9 cellular contexts compared by ENCODE assay signal in genomic region chr11:117796456-117797428, GRCh38. TPM values are rescaled to one million over a fixed set of nuclear protein-coding genes. Genes with fewer than 3 reads are reported as not detected.
DNase-seq lines count a peak whose midpoint lies in the region; ATAC-seq and TF ChIP-seq lines count a peak whose summit lies in the region.
"Had no signal": no experiment of that assay in that cellular context is flagged by ENCODE, and none has a peak within 500 bp of the region (broad histone marks: within the 10 kb centered on the region; RNA-seq: fewer than 3 reads in every experiment).

TSS of gene DSCAML1 (minus strand) at chr11:117797216. CDS start at chr11:117797079, 137 bp downstream.

- H3K27ac ChIP-seq in HEK293 (ENCODE audit: extremely low read depth, low read depth, low read length) (no peak within 1 kb of the TSS), trophoblast cell (ENCODE audit: low read depth, low read length) (no peak within 1 kb of the TSS)
- H3K27ac ChIP-seq: epithelial cell of prostate had no signal

- no peaks in the 10 kb centered on the region for H3K9me3 ChIP-seq in HEK293 (ENCODE audit: control insufficient read depth, insufficient read depth, low read depth, low read length)
- no peaks in the 10 kb centered on the region for H3K9me3 ChIP-seq in trophoblast cell (ENCODE audit: insufficient read depth, low read depth, low read length)

- no peak within 1 kb of the TSS for H3K14ac ChIP-seq in trophoblast cell (ENCODE audit: low read length)

- peaks cover 4% of the 10 kb centered on the region for H3K4me1 Mint-ChIP-seq in activated CD8-positive, alpha-beta T cell treated with anti-CD3 and anti-CD28 coated beads, Interleukin-2, amount 10 ng/mL, durations not matched to agents 7 days and 5 days (ENCODE audit: low read depth)
- H3K4me1 Mint-ChIP-seq in glutamatergic neuron (ENCODE audit: low read depth, unreplicated experiment), result peaks cover 20% of the 10 kb centered on the region

- H3K4me3 Mint-ChIP-seq in activated CD8-positive, alpha-beta T cell treated with anti-CD3 and anti-CD28 coated beads, Interleukin-2, amount 10 ng/mL, durations not matched to agents 7 days and 5 days, result no peak within 1 kb of the TSS
- H3K4me3 Mint-ChIP-seq in glutamatergic neuron (ENCODE audit: unreplicated experiment), result peak within 1 kb of the TSS; percentile 80

- no peaks in the 10 kb centered on the region for H3K36me3 Mint-ChIP-seq in activated CD8-positive, alpha-beta T cell treated with anti-CD3 and anti-CD28 coated beads, Interleukin-2, amount 10 ng/mL, durations not matched to agents 7 days and 5 days (ENCODE audit: low read depth)
- no peaks in the 10 kb centered on the region for H3K36me3 Mint-ChIP-seq in glutamatergic neuron (ENCODE audit: unreplicated experiment)

- TF ChIP-seq CTCF in HEK293 (tag by site-specific recombination; IDR thresholded peaks at IDR 0.05) (no peak), glutamatergic neuron (IDR thresholded peaks at IDR 0.05; ENCODE audit: partially characterized antibody, unreplicated experiment) (no peak)

- peaks cover 61% of the 10 kb centered on the region for H3K27me3 Mint-ChIP-seq in activated CD8-positive, alpha-beta T cell treated with anti-CD3 and anti-CD28 coated beads, Interleukin-2, amount 10 ng/mL, durations not matched to agents 7 days and 5 days (ENCODE audit: low read depth)
- peaks cover 25% of the 10 kb centered on the region for H3K27me3 Mint-ChIP-seq in glutamatergic neuron (ENCODE audit: unreplicated experiment)

- peak; percentile 43 for DNase-seq in activated CD8-positive, alpha-beta T cell treated with anti-CD3 and anti-CD28 coated beads, Interleukin-2, amount 10 ng/mL, durations not matched to agents 7 days and 5 days
- DNase-seq in glutamatergic neuron (peak; percentile 65), trophoblast cell (no peak), HEK293T (ENCODE audit: extremely low spot score) (no peak), dermis blood vessel endothelial cell (no peak), GF-D8 (lab: John Stamatoyannopoulos, UW) (no peak)

- no peak within 1 kb of the TSS for H3K23ac ChIP-seq in trophoblast cell (ENCODE audit: low read length)

- H4K8ac ChIP-seq in trophoblast cell (ENCODE audit: low read depth, low read length), result no peak within 1 kb of the TSS

- peak; percentile 91 for ATAC-seq in activated CD8-positive, alpha-beta T cell treated with anti-CD3 and anti-CD28 coated beads, Interleukin-2, amount 10 ng/mL, durations not matched to agents 7 days and 5 days
- ATAC-seq in HG02938 (IDR thresholded peaks at IDR 0.05; ENCODE audit: unreplicated experiment), result no peak

- H3K4me1 ChIP-seq in HEK293 (ENCODE audit: control insufficient read depth, insufficient read depth, low read length) (no peaks in the 10 kb centered on the region), trophoblast cell (ENCODE audit: control insufficient read depth in 1 of 2, insufficient read depth in 2 of 2, low read length in 2 of 2) (peaks cover 9 to 16% of the 10 kb centered on the region in 2 experiments)

- H3K18ac ChIP-seq in trophoblast cell (ENCODE audit: low read length), result no peak within 1 kb of the TSS

- H3K36me3 ChIP-seq in HEK293 (ENCODE audit: control insufficient read depth in 2 of 2, insufficient read depth in 1 of 2, low read length in 2 of 2) (no peaks in the 10 kb centered on the region), trophoblast cell (ENCODE audit: control insufficient read depth in 1 of 2, insufficient read depth in 2 of 2, low read length in 2 of 2) (no peaks in the 10 kb centered on the region)

- H4K91ac ChIP-seq in trophoblast cell (ENCODE audit: low read depth, low read length), result no peak within 1 kb of the TSS

- no peak within 1 kb of the TSS for H3K4ac ChIP-seq in trophoblast cell (ENCODE audit: low read depth, low read length)

- no peak within 1 kb of the TSS for H3K27ac Mint-ChIP-seq in activated CD8-positive, alpha-beta T cell treated with anti-CD3 and anti-CD28 coated beads, Interleukin-2, amount 10 ng/mL, durations not matched to agents 7 days and 5 days
- H3K27ac Mint-ChIP-seq in glutamatergic neuron (ENCODE audit: unreplicated experiment), result peak within 1 kb of the TSS; percentile 54

- H3K4me2 ChIP-seq in trophoblast cell (ENCODE audit: low read length), result peak within 1 kb of the TSS; percentile 58

- POLR2A ChIA-PET in HEK293 (lab: Yijun Ruan, JAX), result no interaction called here
- POLR2A ChIA-PET in activated CD8-positive, alpha-beta T cell treated with anti-CD3 and anti-CD28 coated beads, Interleukin-2, amount 10 ng/mL, durations not matched to agents 7 days and 5 days (lab: Charles Lee), result no interaction called here
- POLR2A ChIA-PET in HEK293T (lab: Yijun Ruan, JAX), result no interaction called here

- H2AFZ ChIP-seq in trophoblast cell (ENCODE audit: insufficient read depth, low read length, poor library complexity), result no peak within 1 kb of the TSS

- no peaks in the 10 kb centered on the region for H3K79me2 ChIP-seq in trophoblast cell (ENCODE audit: control insufficient read depth, insufficient read depth, low read length, poor library complexity)

- no peaks in the 10 kb centered on the region for H3K79me1 ChIP-seq in trophoblast cell (ENCODE audit: low read length)

- no peak within 1 kb of the TSS for H4K12ac ChIP-seq in trophoblast cell (ENCODE audit: low read depth, low read length)

- H3K9ac ChIP-seq in trophoblast cell (ENCODE audit: low read length), result no peak within 1 kb of the TSS

- H3K27me3 ChIP-seq in trophoblast cell (ENCODE audit: insufficient read depth, low read length), result peaks cover 56% of the 10 kb centered on the region

- CTCF ChIA-PET in HEK293 (lab: Yijun Ruan, JAX), result interaction anchor here (1.3 to 4.2 kb wide), 3 partner anchors 12 to 371 kb away, joined by 7 to 32 read pairs (median 8); no protein-coding TSS in a partner anchor
- CTCF ChIA-PET in activated CD8-positive, alpha-beta T cell treated with anti-CD3 and anti-CD28 coated beads, Interleukin-2, amount 10 ng/mL, durations not matched to agents 7 days and 5 days (lab: Charles Lee), result interaction anchor here (1.3 to 2.6 kb wide), 2 partner anchors 11 to 371 kb away, joined by 3 to 28 read pairs; no protein-coding TSS in a partner anchor
- CTCF ChIA-PET in HEK293T (lab: Yijun Ruan, JAX), result no interaction called here

- H3K4me3 ChIP-seq in HEK293 (ENCODE audit: low read depth, low read length) (peak within 1 kb of the TSS; percentile 28), trophoblast cell (ENCODE audit: low read depth, low read length) (peak within 1 kb of the TSS; percentile 4)

- no peak within 1 kb of the TSS for H2BK120ac ChIP-seq in trophoblast cell (ENCODE audit: insufficient read depth, low read length, poor library complexity)

- H3K9me3 Mint-ChIP-seq in activated CD8-positive, alpha-beta T cell treated with anti-CD3 and anti-CD28 coated beads, Interleukin-2, amount 10 ng/mL, durations not matched to agents 7 days and 5 days (ENCODE audit: insufficient read depth), result no peaks in the 10 kb centered on the region
- no peaks in the 10 kb centered on the region for H3K9me3 Mint-ChIP-seq in glutamatergic neuron (ENCODE audit: unreplicated experiment)

- H2BK5ac ChIP-seq in trophoblast cell (ENCODE audit: low read depth, low read length, poor library complexity), result no peak within 1 kb of the TSS

- no CpG with 5 or more reads among the region's 97 CpGs for WGBS in trophoblast cell (ENCODE audit: extremely low coverage, insufficient coverage, insufficient read length)

- no peak within 1 kb of the TSS for H2BK12ac ChIP-seq in trophoblast cell (ENCODE audit: low read length)

- H2AK5ac ChIP-seq in trophoblast cell (ENCODE audit: low read length), result no peak within 1 kb of the TSS

TF ChIP-seq in HEK293, 187 proteins besides CTCF, POLR2A, EP300 and RAD21 (continues in another document):
- no peak for TF ChIP-seq KLF8 (tag by site-specific recombination; IDR thresholded peaks at IDR 0.05)
- no peak for TF ChIP-seq ZNF362 (tag by site-specific recombination; IDR thresholded peaks at IDR 0.05)
- no peak for TF ChIP-seq ZBTB17 (tag by site-specific recombination; IDR thresholded peaks at IDR 0.05)
- TF ChIP-seq ZNF335 (tag by site-specific recombination; conservative IDR thresholded peaks at IDR 0.05), result peak; percentile 35
- no peak for TF ChIP-seq REPIN1 (tag by site-specific recombination; IDR thresholded peaks at IDR 0.05; ENCODE audit: low read depth)

TF ChIP-seq in HEK293T, 16 proteins besides CTCF, POLR2A, EP300 and RAD21:
- no peak for TF ChIP-seq TARDBP (IDR thresholded peaks at IDR 0.05)
- TF ChIP-seq BHLHE40 (IDR thresholded peaks at IDR 0.05; ENCODE audit: borderline replicate concordance), result no peak
- no peak for TF ChIP-seq SP1 (IDR thresholded peaks at IDR 0.05)
- no peak for TF ChIP-seq FOXA1 (IDR thresholded peaks at IDR 0.05)
- TF ChIP-seq SUZ12 (IDR thresholded peaks at IDR 0.05), result no peak
- no peak for TF ChIP-seq FOXM1 (IDR thresholded peaks at IDR 0.05; ENCODE audit: borderline replicate concordance)
- TF ChIP-seq CTBP1 (IDR thresholded peaks at IDR 0.05; ENCODE audit: borderline replicate concordance), result no peak
- no peak for TF ChIP-seq ELF4 (IDR thresholded peaks at IDR 0.05)
- no peak for TF ChIP-seq FOXK2 (IDR thresholded peaks at IDR 0.05)
- no peak for TF ChIP-seq L3MBTL2 (conservative IDR thresholded peaks at IDR 0.05)
- no peak for TF ChIP-seq NFRKB (IDR thresholded peaks at IDR 0.05)
- TF ChIP-seq HDGF (IDR thresholded peaks at IDR 0.05; ENCODE audit: borderline replicate concordance), result no peak
- TF ChIP-seq ARNT (IDR thresholded peaks at IDR 0.05), result no peak
- TF ChIP-seq LEF1 (IDR thresholded peaks at IDR 0.05; ENCODE audit: borderline replicate concordance), result no peak
- no peak for TF ChIP-seq PKNOX1 (IDR thresholded peaks at IDR 0.05)
TF ChIP-seq in HEK293T: peak in this region for 0.

RNA-seq across cellular contexts. Expression of gene DSCAML1, which starts in this region (rescaled TPM):
- total RNA-seq in activated CD8-positive, alpha-beta T cell treated with anti-CD3 and anti-CD28 coated beads, Interleukin-2, amount 10 ng/mL, durations not matched to agents 7 days and 5 days, result under 1 TPM; 0.16 to 0.37 TPM
- total RNA-seq in glutamatergic neuron (ENCODE audit: unreplicated experiment) (0.07 TPM), dermis blood vessel endothelial cell (under 0.01 TPM in 1 of 2 replicates, not detected in the other)
- polyA plus RNA-seq in trophoblast cell (2013), result 0.01 TPM in 1 of 2 replicates, not detected in the other

Comparison
In these comparisons a context has a peak if more than half of its experiments do, and no peak if none do; other contexts are left out.
1. Peak in DNase-seq and ATAC-seq in activated CD8-positive, alpha-beta T cell treated with anti-CD3 and anti-CD28 coated beads, Interleukin-2, amount 10 ng/mL, durations not matched to agents 7 days and 5 days; RNA of the gene not detected or under 1 TPM.
2. Peak in DNase-seq in glutamatergic neuron; RNA of the gene not detected or under 1 TPM.